Comparison of ENCODE assay signal across 32 cellular contexts in the genomic region with DNA sequence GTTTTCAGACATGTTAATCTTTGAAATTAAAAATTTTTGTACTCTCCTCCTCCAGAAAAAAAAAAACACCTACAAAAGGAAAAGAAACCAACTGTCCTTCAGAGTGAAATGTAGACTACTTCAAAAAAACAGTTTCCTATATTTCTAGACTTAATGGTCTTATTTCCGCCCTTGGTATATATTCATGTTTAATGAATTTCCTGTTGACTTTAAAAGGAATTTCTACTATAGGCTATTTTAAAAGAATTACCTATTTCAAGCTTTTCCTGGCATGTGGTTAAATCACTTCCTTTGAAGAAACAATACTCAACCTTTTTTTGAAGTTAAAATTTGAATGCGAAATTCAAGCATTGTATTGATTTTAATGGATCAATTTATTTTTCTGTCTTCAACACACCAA. TPM values are rescaled to one million over a fixed set of nuclear protein-coding genes. Genes with fewer than 3 reads are reported as not detected.
"Had no signal": no experiment of that assay in that cellular context is flagged by ENCODE, and none has a peak within 500 bp of the region (broad histone marks: within the 10 kb centered on the region; RNA-seq: fewer than 3 reads in every experiment).

No MANE protein-coding gene starts in this region.

- DNase-seq: colonic mucosa; effector memory CD4-positive, alpha-beta T cell; erythroblast; esophagus squamous epithelium; foreskin melanocyte; glutamatergic neuron; heart right ventricle; hippocampal formation; immature natural killer cell; islet precursor cell; kidney glomerular epithelial cell; left colon; left ventricle myocardium superior; mesenchymal stem cell; mucosa of descending colon; naive B cell; ovary; posterior cingulate gyrus; psoas muscle; right cardiac atrium; sigmoid colon; stimulated activated CD4-positive, alpha-beta T cell treated with anti-CD3 and anti-CD28 coated beads, Interleukin-2, amount 100 ng/mL, for 24 hours; stimulated activated CD4-positive, alpha-beta T cell treated with anti-CD3 and anti-CD28 coated beads, Interleukin-4, amount 100 ng/mL, for 24 hours; stimulated activated naive CD4-positive, alpha-beta T cell treated with Interleukin-2 at 50 U/mL for 16 hours; stomach; thyroid gland; trophoblast cell had no signal

- H3K4me2 ChIP-seq: neural progenitor cell had no signal

- H3K4me3 ChIP-seq: colonic mucosa, esophagus squamous epithelium, heart right ventricle, lung, mucosa of descending colon, neural progenitor cell, ovary, psoas muscle, sigmoid colon, stomach, thyroid gland, vagina had no signal

- H2AFZ ChIP-seq: neural progenitor cell had no signal

- H3K27ac ChIP-seq: colonic mucosa, esophagus squamous epithelium, heart right ventricle, neural progenitor cell, ovary, psoas muscle, sigmoid colon, thyroid gland, vagina had no signal

- H3K27me3 ChIP-seq: colonic mucosa, esophagus squamous epithelium, heart right ventricle, neural progenitor cell, ovary, sigmoid colon, stomach, thyroid gland, vagina had no signal

- ATAC-seq: heart right ventricle; left colon; left ventricle myocardium superior; mucosa of descending colon; natural killer cell treated with Interleukin-12 subunit alpha and Interleukin-12 subunit beta and Interleukin-15 and Interleukin-18, amount 100 ng/mL, for 72 hours; psoas muscle; right cardiac atrium; stimulated activated effector memory CD8-positive, alpha-beta T cell treated with anti-CD3 and anti-CD28 coated beads, Interleukin-12 subunit alpha, Interleukin-12 subunit beta, amount 100 ng/mL, for 72 hours had no signal

- H3K36me3 ChIP-seq: colonic mucosa, esophagus squamous epithelium, heart right ventricle, neural progenitor cell, ovary, sigmoid colon, thyroid gland, vagina had no signal

- H3K4me1 ChIP-seq: colonic mucosa, esophagus squamous epithelium, thyroid gland had no signal

- H3K9me3 ChIP-seq: colonic mucosa, esophagus squamous epithelium, mucosa of descending colon, ovary, psoas muscle, thyroid gland had no signal

- H3K9ac ChIP-seq: neural progenitor cell had no signal

RNA-seq across cellular contexts. Expression of a gene that starts 29.2 kb away (rescaled TPM):
- total RNA-seq: natural killer cell treated with Interleukin-12 subunit alpha and Interleukin-12 subunit beta and Interleukin-15 and Interleukin-18, amount 100 ng/mL, for 72 hours had no signal
